ENCODE assay signal across 1 cellular context in genomic region chr14:92310776-92311375, GRCh38.
TF ChIP-seq lines count a peak whose summit lies in the region.

No MANE protein-coding gene starts in this region.

TF ChIP-seq in GM23338, 12 proteins besides CTCF, POLR2A, EP300 and RAD21:
- TF ChIP-seq ZNF462 (CRISPR knock-in tag; IDR thresholded peaks at IDR 0.05) (no peak), ETS1 (IDR thresholded peaks at IDR 0.05) (no peak), EZH2phosphoT487 (IDR thresholded peaks at IDR 0.05; ENCODE audit: unreplicated experiment) (no peak), EZH2 (IDR thresholded peaks at IDR 0.05; ENCODE audit: low read depth, unreplicated experiment) (no peak), NANOG (IDR thresholded peaks at IDR 0.05; ENCODE audit: borderline replicate concordance) (no peak), REST (IDR thresholded peaks at IDR 0.05; ENCODE audit: unreplicated experiment) (no peak), ZNF331 (CRISPR knock-in tag; IDR thresholded peaks at IDR 0.05; ENCODE audit: low read depth) (no peak), CREB1 (CRISPR knock-in tag; IDR thresholded peaks at IDR 0.05; ENCODE audit: low read depth) (no peak), STAT1 (IDR thresholded peaks at IDR 0.05; ENCODE audit: unreplicated experiment) (no peak), JUNB (IDR thresholded peaks at IDR 0.05; ENCODE audit: unreplicated experiment) (no peak), ZNF114 (CRISPR knock-in tag; IDR thresholded peaks at IDR 0.05) (no peak), POLR2AphosphoS5 (IDR thresholded peaks at IDR 0.05; ENCODE audit: low read depth) (no peak)
